In the genomic region with DNA sequence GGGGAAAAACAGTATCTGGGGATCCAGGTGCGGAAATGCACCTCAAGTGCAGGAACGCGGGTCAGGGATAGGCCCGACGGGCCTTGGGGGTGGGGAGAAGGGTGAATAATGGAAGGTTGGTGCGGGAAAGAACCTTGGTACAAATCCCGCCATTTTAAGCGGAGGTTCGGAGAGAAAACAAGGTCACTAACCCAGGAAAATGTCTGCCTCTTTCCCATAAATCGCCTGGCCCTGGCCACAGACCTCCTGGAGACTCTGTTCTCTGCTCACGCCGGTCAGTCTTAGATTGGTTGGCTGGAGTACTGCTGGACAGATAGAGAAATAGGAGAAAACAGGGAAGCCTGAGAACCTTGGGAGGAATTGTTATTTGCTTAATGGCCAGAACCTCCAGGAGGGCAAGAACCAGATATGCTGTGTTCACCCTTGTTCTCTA, we compare ENCODE assay signal across 8 cellular contexts. TPM values are rescaled to one million over a fixed set of nuclear protein-coding genes. Genes with fewer than 3 reads are reported as not detected.
DNase-seq lines count a peak whose midpoint lies in the region; ATAC-seq and TF ChIP-seq lines count a peak whose summit lies in the region.

No MANE protein-coding gene starts in this region.

- DNase-seq in NCI-H1436 (lab: John Stamatoyannopoulos, UW) (peak; percentile 41), NCI-H1436 treated with DMSO at 0.1 percent for 48 hours (lab: John Stamatoyannopoulos, UW) (no peak), T-helper 17 cell (no peak), fibroblast of villous mesenchyme (ENCODE audit: low read depth) (no peak), progenitor cell of endocrine pancreas (ENCODE audit: low spot score, unreplicated experiment) (no peak), NCI-H2107 (lab: John Stamatoyannopoulos, UW) (no peak), NOMO-1 (lab: John Stamatoyannopoulos, UW; ENCODE audit: unreplicated experiment in 2 of 2) (no peak)
- DNase-seq in stimulated activated CD4-positive, alpha-beta T cell treated with anti-CD3 and anti-CD28 coated beads, Interleukin-4, amount 100 ng/mL, for 4 hours: no peak

- H3K4me3 ChIP-seq in fibroblast of villous mesenchyme (ENCODE audit: low read depth, low read length): peak overlapping the region; percentile 56

- H3K4me1 Mint-ChIP-seq in T-helper 17 cell (peaks cover 22% of the 10 kb centered on the region), progenitor cell of endocrine pancreas (ENCODE audit: low read depth) (peaks cover 36% of the 10 kb centered on the region)

- H3K9me3 Mint-ChIP-seq in progenitor cell of endocrine pancreas (ENCODE audit: low read depth): no peaks in the 10 kb centered on the region

- no peak for ATAC-seq in T-helper 17 cell

- H3K36me3 Mint-ChIP-seq in T-helper 17 cell (ENCODE audit: low read depth) (peaks cover 4% of the 10 kb centered on the region), progenitor cell of endocrine pancreas (ENCODE audit: insufficient read depth) (no peaks in the 10 kb centered on the region)

- peak overlapping the region; percentile 91 for H3K4me3 Mint-ChIP-seq in T-helper 17 cell
- H3K4me3 Mint-ChIP-seq in progenitor cell of endocrine pancreas (ENCODE audit: low read depth): peak overlapping the region; percentile 93

- H3K27me3 Mint-ChIP-seq in T-helper 17 cell (no peaks in the 10 kb centered on the region), progenitor cell of endocrine pancreas (no peaks in the 10 kb centered on the region)

- TF ChIP-seq CTCF in fibroblast of villous mesenchyme (IDR thresholded peaks at IDR 0.05; ENCODE audit: insufficient read depth, low read depth, low read length) (no peak), progenitor cell of endocrine pancreas (IDR thresholded peaks at IDR 0.05; ENCODE audit: unreplicated experiment) (no peak)

- no peaks in the 10 kb centered on the region for H3K9me3 ChIP-seq in T-helper 17 cell (ENCODE audit: control insufficient read depth, low read length, poor library complexity, severe bottlenecking)

- H3K27ac Mint-ChIP-seq in T-helper 17 cell (peak overlapping the region; percentile 96), progenitor cell of endocrine pancreas (peak overlapping the region; percentile 100)

RNA-seq across cellular contexts. Expression of a gene that starts 0.9 kb away (rescaled TPM):
- total RNA-seq in T-helper 17 cell (10 to 100 TPM; 48.7 to 49.9 TPM), fibroblast of villous mesenchyme (88.9 and 157 TPM in 2 replicates), progenitor cell of endocrine pancreas (66.9 and 72.1 TPM in 2 replicates)

RNA-seq across cellular contexts. Expression of a gene that starts 25.6 kb away (rescaled TPM):
- 10 to 100 TPM; 14.1 to 20.5 TPM for total RNA-seq in T-helper 17 cell
- total RNA-seq in fibroblast of villous mesenchyme: 28.1 and 29.6 TPM in 2 replicates
- total RNA-seq in progenitor cell of endocrine pancreas: 29.0 and 31.4 TPM in 2 replicates

RNA-seq across cellular contexts. Expression of a gene that starts 46.8 kb away (rescaled TPM):
- total RNA-seq in T-helper 17 cell (1 to 10 TPM in 1 of 2 donors, under 1 TPM in 1; 0.89 to 1.9 TPM), fibroblast of villous mesenchyme (19.9 and 37.7 TPM in 2 replicates), progenitor cell of endocrine pancreas (0.38 TPM in 1 of 2 replicates, not detected in the other)
